22 cellular contexts compared by ENCODE assay signal in the genomic region with DNA sequence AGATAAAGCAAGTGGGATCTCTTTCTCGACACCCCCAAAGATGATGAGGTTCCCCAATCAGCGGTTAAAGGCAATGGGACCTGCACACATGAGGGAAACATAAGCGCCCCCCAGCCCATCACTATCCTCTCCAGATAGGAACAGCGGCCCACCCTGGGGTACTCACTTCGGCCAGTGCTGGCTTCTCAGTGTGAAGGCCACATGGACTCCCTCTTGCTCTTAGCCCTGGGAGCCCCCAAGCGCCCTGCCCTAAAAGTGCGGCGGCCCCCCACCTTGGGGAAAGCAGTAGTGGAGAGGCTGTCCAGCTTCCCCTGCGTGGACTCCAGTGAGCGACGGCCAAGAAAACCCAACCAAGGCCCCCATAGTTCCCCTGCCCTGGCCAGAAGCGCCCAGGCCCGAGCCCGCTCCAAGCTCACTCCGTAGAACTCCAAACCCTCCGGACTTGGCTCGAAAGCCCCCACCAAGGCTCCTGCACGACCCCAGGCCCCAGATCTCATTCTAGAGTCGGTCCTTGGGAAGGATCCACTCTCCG. TPM values are rescaled to one million over a fixed set of nuclear protein-coding genes. Genes with fewer than 3 reads are reported as not detected.
DNase-seq lines count a peak whose midpoint lies in the region; ATAC-seq and TF ChIP-seq lines count a peak whose summit lies in the region.
"Had no signal": no experiment of that assay in that cellular context is flagged by ENCODE, and none has a peak within 500 bp of the region (broad histone marks: within the 10 kb centered on the region; RNA-seq: fewer than 3 reads in every experiment).

No MANE protein-coding gene starts in this region.

- H3K27ac Mint-ChIP-seq in CD8-positive, alpha-beta memory T cell, result no peak overlapping the region
- H3K27ac Mint-ChIP-seq in osteocyte (ENCODE audit: unreplicated experiment), result no peak overlapping the region
- H3K27ac Mint-ChIP-seq in stimulated activated effector memory CD8-positive, alpha-beta T cell treated with anti-CD3 and anti-CD28 coated beads, Interleukin-12 subunit alpha, Interleukin-12 subunit beta, amount 100 ng/mL, for 72 hours, result no peak overlapping the region
- no peak overlapping the region for H3K27ac Mint-ChIP-seq in stimulated activated naive CD8-positive, alpha-beta T cell treated with anti-CD3 and anti-CD28 coated beads, Interleukin-15, amount 100 ng/mL, for 72 hours
- H3K27ac Mint-ChIP-seq: activated naive CD4-positive, alpha-beta T cell treated with anti-CD3 and anti-CD28 coated beads, Interleukin-2, amount 10 ng/mL, durations not matched to agents 7 days and 5 days had no signal

- no peaks in the 10 kb centered on the region for H3K36me3 Mint-ChIP-seq in CD8-positive, alpha-beta memory T cell
- H3K36me3 Mint-ChIP-seq in osteocyte (ENCODE audit: unreplicated experiment), result no peaks in the 10 kb centered on the region
- H3K36me3 Mint-ChIP-seq in stimulated activated effector memory CD8-positive, alpha-beta T cell treated with anti-CD3 and anti-CD28 coated beads, Interleukin-12 subunit alpha, Interleukin-12 subunit beta, amount 100 ng/mL, for 72 hours, result no peaks in the 10 kb centered on the region
- H3K36me3 Mint-ChIP-seq: activated naive CD4-positive, alpha-beta T cell treated with anti-CD3 and anti-CD28 coated beads, Interleukin-2, amount 10 ng/mL, durations not matched to agents 7 days and 5 days had no signal

- H3K4me3 Mint-ChIP-seq in CD8-positive, alpha-beta memory T cell, result peak overlapping the region in 5 of 7 donors; percentile 21 to 66 (median 54)
- H3K4me3 Mint-ChIP-seq in osteocyte (ENCODE audit: unreplicated experiment), result peak overlapping the region; percentile 28
- H3K4me3 Mint-ChIP-seq in stimulated activated effector memory CD8-positive, alpha-beta T cell treated with anti-CD3 and anti-CD28 coated beads, Interleukin-12 subunit alpha, Interleukin-12 subunit beta, amount 100 ng/mL, for 72 hours, result no peak overlapping the region
- peak overlapping the region in 1 of 2 donors; percentile 10 for H3K4me3 Mint-ChIP-seq in stimulated activated naive CD8-positive, alpha-beta T cell treated with anti-CD3 and anti-CD28 coated beads, Interleukin-15, amount 100 ng/mL, for 72 hours
- H3K4me3 Mint-ChIP-seq: activated naive CD4-positive, alpha-beta T cell treated with anti-CD3 and anti-CD28 coated beads, Interleukin-2, amount 10 ng/mL, durations not matched to agents 7 days and 5 days had no signal

- intact Hi-C loops in prostate gland (cut with DNase I), result no loop called here

- TF ChIP-seq CTCF in WI38 (IDR thresholded peaks at IDR 0.05; ENCODE audit: low read depth, low read length) (no peak), osteocyte (IDR thresholded peaks at IDR 0.05) (no peak), prostate gland (IDR thresholded peaks at IDR 0.05) (no peak)

- peaks cover 14% of the 10 kb centered on the region for H3K27me3 ChIP-seq in CD8-positive, alpha-beta memory T cell (ENCODE audit: insufficient read depth, low read length, poor library complexity, severe bottlenecking)
- peaks cover 21% of the 10 kb centered on the region for H3K27me3 ChIP-seq in prostate gland (replicated peaks; ENCODE audit: insufficient read depth)
- H3K27me3 ChIP-seq: ovary had no signal

- DNase-seq in CD8-positive, alpha-beta memory T cell, result no peak
- DNase-seq in osteocyte (ENCODE audit: extremely low spot score, unreplicated experiment) (no peak), prostate gland (ENCODE audit: low spot score) (no peak)
- no peak for DNase-seq in stimulated activated effector memory CD8-positive, alpha-beta T cell treated with anti-CD3 and anti-CD28 coated beads, Interleukin-12 subunit alpha, Interleukin-12 subunit beta, amount 100 ng/mL, for 72 hours (ENCODE audit: low spot score in 2 of 2)
- no peak for DNase-seq in stimulated activated naive CD8-positive, alpha-beta T cell treated with anti-CD3 and anti-CD28 coated beads, Interleukin-15, amount 100 ng/mL, for 72 hours
- DNase-seq: activated CD4-positive, alpha-beta T cell treated with anti-CD3 and anti-CD28 coated beads, Interleukin-2, amount 50 U/mL, for 4 hours; activated naive CD4-positive, alpha-beta T cell treated with anti-CD3 and anti-CD28 coated beads, Interleukin-2, amount 10 ng/mL, durations not matched to agents 7 days and 5 days; brain microvascular endothelial cell; C1 segment of cervical spinal cord; DMS53; mammary epithelial cell; NCI-H1105 treated with DMSO at 0.1 percent for 48 hours; ovary; stimulated activated CD4-positive, alpha-beta T cell treated with anti-CD3 and anti-CD28 coated beads, Interleukin-4, amount 100 ng/mL, for 1 hour had no signal

- no peaks in the 10 kb centered on the region for H3K36me3 ChIP-seq in CD8-positive, alpha-beta memory T cell (ENCODE audit: insufficient read depth, low read length)
- H3K36me3 ChIP-seq in prostate gland, result no peaks in the 10 kb centered on the region
- H3K36me3 ChIP-seq: brain microvascular endothelial cell, ovary, thoracic aorta had no signal

- H3K4me1 ChIP-seq in CD8-positive, alpha-beta memory T cell (ENCODE audit: insufficient read depth, low read length), result no peaks in the 10 kb centered on the region
- H3K4me1 ChIP-seq in prostate gland (replicated peaks), result no peaks in the 10 kb centered on the region

- peaks cover 0 to 5% (median 0%) of the 10 kb centered on the region in 5 donors for H3K9me3 Mint-ChIP-seq in CD8-positive, alpha-beta memory T cell
- no peaks in the 10 kb centered on the region for H3K9me3 Mint-ChIP-seq in osteocyte (ENCODE audit: unreplicated experiment)
- H3K9me3 Mint-ChIP-seq in stimulated activated effector memory CD8-positive, alpha-beta T cell treated with anti-CD3 and anti-CD28 coated beads, Interleukin-12 subunit alpha, Interleukin-12 subunit beta, amount 100 ng/mL, for 72 hours, result no peaks in the 10 kb centered on the region
- H3K9me3 Mint-ChIP-seq in stimulated activated naive CD8-positive, alpha-beta T cell treated with anti-CD3 and anti-CD28 coated beads, Interleukin-15, amount 100 ng/mL, for 72 hours, result no peaks in the 10 kb centered on the region
- H3K9me3 Mint-ChIP-seq: activated naive CD4-positive, alpha-beta T cell treated with anti-CD3 and anti-CD28 coated beads, Interleukin-2, amount 10 ng/mL, durations not matched to agents 7 days and 5 days had no signal

- no peak overlapping the region for H3K4me3 ChIP-seq in CD8-positive, alpha-beta memory T cell (ENCODE audit: low read length)
- H3K4me3 ChIP-seq in WI38 (ENCODE audit: low read depth, low read length) (peak overlapping the region; percentile 61), iPS-11a (ENCODE audit: low read depth, low read length) (peak overlapping the region; percentile 20), prostate gland (no peak overlapping the region)
- H3K4me3 ChIP-seq: ovary had no signal

- no peaks in the 10 kb centered on the region for H3K9me3 ChIP-seq in CD8-positive, alpha-beta memory T cell (ENCODE audit: low read length)
- no peaks in the 10 kb centered on the region for H3K9me3 ChIP-seq in prostate gland
- H3K9me3 ChIP-seq: ovary, SK-N-SH, thoracic aorta had no signal

- no peak overlapping the region for H3K27ac ChIP-seq in CD8-positive, alpha-beta memory T cell (ENCODE audit: low read depth, low read length)
- H3K27ac ChIP-seq in prostate gland, result no peak overlapping the region
- H3K27ac ChIP-seq: brain microvascular endothelial cell, coronary artery, epithelial cell of prostate, ovary, thoracic aorta had no signal

- H3K4me1 Mint-ChIP-seq in CD8-positive, alpha-beta memory T cell, result peaks cover 0 to 3% (median 0%) of the 10 kb centered on the region in 3 donors
- H3K4me1 Mint-ChIP-seq in osteocyte (ENCODE audit: unreplicated experiment), result peaks cover 1% of the 10 kb centered on the region
- no peaks in the 10 kb centered on the region for H3K4me1 Mint-ChIP-seq in stimulated activated effector memory CD8-positive, alpha-beta T cell treated with anti-CD3 and anti-CD28 coated beads, Interleukin-12 subunit alpha, Interleukin-12 subunit beta, amount 100 ng/mL, for 72 hours
- H3K4me1 Mint-ChIP-seq in stimulated activated naive CD8-positive, alpha-beta T cell treated with anti-CD3 and anti-CD28 coated beads, Interleukin-15, amount 100 ng/mL, for 72 hours, result peaks cover 7% of the 10 kb centered on the region

- no peak for TF ChIP-seq POLR2A in prostate gland (IDR thresholded peaks at IDR 0.05)

- WGBS in prostate gland, result 47% methylated on average over 20 of the region's 20 CpGs

- no peak for ATAC-seq in stimulated activated effector memory CD8-positive, alpha-beta T cell treated with anti-CD3 and anti-CD28 coated beads, Interleukin-12 subunit alpha, Interleukin-12 subunit beta, amount 100 ng/mL, for 72 hours
- no peak for ATAC-seq in stimulated activated naive CD8-positive, alpha-beta T cell treated with anti-CD3 and anti-CD28 coated beads, Interleukin-15, amount 100 ng/mL, for 72 hours
- ATAC-seq in GM18907 (IDR thresholded peaks at IDR 0.05; ENCODE audit: unreplicated experiment), result no peak
- ATAC-seq: HCT116 had no signal

- POLR2A ChIA-PET in CD8-positive, alpha-beta memory T cell (lab: Charles Lee), result no interaction called here

- peaks cover 47 to 72% of the 10 kb centered on the region in 2 donors for H3K27me3 Mint-ChIP-seq in CD8-positive, alpha-beta memory T cell
- peaks cover 58% of the 10 kb centered on the region for H3K27me3 Mint-ChIP-seq in osteocyte (ENCODE audit: unreplicated experiment)
- H3K27me3 Mint-ChIP-seq in stimulated activated naive CD8-positive, alpha-beta T cell treated with anti-CD3 and anti-CD28 coated beads, Interleukin-15, amount 100 ng/mL, for 72 hours, result peaks cover 88% of the 10 kb centered on the region

- CTCF ChIA-PET in CD8-positive, alpha-beta memory T cell (lab: Charles Lee), result no interaction called here

RNA-seq across cellular contexts. Expression of gene CACNA1A, which starts 1.0 kb away (rescaled TPM):
- under 1 TPM; 0.20 to 0.42 TPM for total RNA-seq in CD8-positive, alpha-beta memory T cell
- not detected for polyA plus RNA-seq in CD8-positive, alpha-beta memory T cell
- total RNA-seq in osteocyte (2.2 and 2.3 TPM in 2 replicates), prostate gland (10 to 100 TPM in 1 of 2 donors, under 1 TPM in 1; 0.46 to 12.4 TPM)

Comparison
In these comparisons a context has a peak if more than half of its experiments do, and no peak if none do; other contexts are left out.
1. H3K4me3 ChIP-seq: peak in WI38 (single experiment) and iPS-11a (single experiment); none in CD8-positive, alpha-beta memory T cell (single experiment) and prostate gland (0 of 2).